1 cellular context compared by ENCODE assay signal in the genomic region with DNA sequence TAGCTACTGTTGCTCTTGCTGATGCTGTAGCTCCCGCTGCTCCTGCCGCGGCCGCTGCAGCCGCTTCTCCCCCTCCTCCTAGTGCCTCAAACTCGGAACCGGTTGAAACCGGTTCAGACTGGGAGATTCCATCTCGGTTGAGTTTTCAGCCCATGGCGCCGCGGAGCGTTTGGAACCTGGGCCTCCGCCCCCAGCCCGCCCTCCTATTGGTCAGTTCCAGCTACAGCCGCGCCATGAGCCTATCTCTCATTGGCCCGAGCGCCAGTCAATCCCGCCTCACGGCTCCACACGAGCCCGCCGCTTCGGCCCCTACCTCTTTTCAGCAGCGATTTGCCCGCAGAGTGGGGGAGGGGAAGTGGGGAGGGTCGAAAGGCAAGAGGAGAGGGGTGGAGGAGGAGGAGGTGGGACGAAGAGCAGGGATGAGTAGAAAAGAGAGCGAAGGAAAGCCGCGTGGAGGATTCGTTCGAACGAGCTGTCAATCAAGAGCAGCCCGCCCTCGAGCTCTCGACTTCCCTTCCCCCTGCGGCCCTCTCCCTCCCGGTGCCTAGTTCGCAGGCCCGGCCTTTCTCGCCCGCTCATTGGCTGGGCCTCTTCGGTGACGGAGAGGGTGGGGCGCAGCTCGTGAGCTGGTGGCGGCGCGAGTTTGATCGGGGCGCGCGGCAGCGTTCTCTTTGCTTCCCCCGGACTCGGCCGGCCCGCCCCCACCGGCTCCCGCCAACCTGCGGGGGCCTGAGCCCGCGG.
TF ChIP-seq lines count a peak whose summit lies in the region.

A gene with protein sequence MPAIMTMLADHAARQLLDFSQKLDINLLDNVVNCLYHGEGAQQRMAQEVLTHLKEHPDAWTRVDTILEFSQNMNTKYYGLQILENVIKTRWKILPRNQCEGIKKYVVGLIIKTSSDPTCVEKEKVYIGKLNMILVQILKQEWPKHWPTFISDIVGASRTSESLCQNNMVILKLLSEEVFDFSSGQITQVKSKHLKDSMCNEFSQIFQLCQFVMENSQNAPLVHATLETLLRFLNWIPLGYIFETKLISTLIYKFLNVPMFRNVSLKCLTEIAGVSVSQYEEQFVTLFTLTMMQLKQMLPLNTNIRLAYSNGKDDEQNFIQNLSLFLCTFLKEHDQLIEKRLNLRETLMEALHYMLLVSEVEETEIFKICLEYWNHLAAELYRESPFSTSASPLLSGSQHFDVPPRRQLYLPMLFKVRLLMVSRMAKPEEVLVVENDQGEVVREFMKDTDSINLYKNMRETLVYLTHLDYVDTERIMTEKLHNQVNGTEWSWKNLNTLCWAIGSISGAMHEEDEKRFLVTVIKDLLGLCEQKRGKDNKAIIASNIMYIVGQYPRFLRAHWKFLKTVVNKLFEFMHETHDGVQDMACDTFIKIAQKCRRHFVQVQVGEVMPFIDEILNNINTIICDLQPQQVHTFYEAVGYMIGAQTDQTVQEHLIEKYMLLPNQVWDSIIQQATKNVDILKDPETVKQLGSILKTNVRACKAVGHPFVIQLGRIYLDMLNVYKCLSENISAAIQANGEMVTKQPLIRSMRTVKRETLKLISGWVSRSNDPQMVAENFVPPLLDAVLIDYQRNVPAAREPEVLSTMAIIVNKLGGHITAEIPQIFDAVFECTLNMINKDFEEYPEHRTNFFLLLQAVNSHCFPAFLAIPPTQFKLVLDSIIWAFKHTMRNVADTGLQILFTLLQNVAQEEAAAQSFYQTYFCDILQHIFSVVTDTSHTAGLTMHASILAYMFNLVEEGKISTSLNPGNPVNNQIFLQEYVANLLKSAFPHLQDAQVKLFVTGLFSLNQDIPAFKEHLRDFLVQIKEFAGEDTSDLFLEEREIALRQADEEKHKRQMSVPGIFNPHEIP (N-terminal part only) (minus strand): TSS at position 178 of the 741 bp plus-strand sequence. CDS start 4,459 bp downstream, outside the sequence.

TF ChIP-seq in HepG2, 621 proteins besides CTCF, POLR2A, EP300 and RAD21 (continued from another document and continues in another):
- TF ChIP-seq, protein P1, sequence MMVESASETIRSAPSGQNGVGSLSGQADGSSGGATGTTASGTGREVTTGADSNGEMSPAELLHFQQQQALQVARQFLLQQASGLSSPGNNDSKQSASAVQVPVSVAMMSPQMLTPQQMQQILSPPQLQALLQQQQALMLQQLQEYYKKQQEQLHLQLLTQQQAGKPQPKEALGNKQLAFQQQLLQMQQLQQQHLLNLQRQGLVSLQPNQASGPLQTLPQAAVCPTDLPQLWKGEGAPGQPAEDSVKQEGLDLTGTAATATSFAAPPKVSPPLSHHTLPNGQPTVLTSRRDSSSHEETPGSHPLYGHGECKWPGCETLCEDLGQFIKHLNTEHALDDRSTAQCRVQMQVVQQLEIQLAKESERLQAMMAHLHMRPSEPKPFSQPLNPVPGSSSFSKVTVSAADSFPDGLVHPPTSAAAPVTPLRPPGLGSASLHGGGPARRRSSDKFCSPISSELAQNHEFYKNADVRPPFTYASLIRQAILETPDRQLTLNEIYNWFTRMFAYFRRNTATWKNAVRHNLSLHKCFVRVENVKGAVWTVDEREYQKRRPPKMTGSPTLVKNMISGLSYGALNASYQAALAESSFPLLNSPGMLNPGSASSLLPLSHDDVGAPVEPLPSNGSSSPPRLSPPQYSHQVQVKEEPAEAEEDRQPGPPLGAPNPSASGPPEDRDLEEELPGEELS (CRISPR knock-in tag; IDR thresholded peaks at IDR 0.05) = peak; percentile 52
- TF ChIP-seq SALL1 (CRISPR knock-in tag; IDR thresholded peaks at IDR 0.05) = peak; percentile 78
- TF ChIP-seq SOX5 (CRISPR knock-in tag; IDR thresholded peaks at IDR 0.05; ENCODE audit: borderline replicate concordance) = peak; percentile 18; the same call in 1 of the 2 replicates
- TF ChIP-seq PHF8 (CRISPR knock-in tag; IDR thresholded peaks at IDR 0.05) = peak; percentile 92; the same call in 1 of the 2 replicates
- peak; percentile 71; the same call in 1 of the 2 replicates for TF ChIP-seq ZNF224 (CRISPR knock-in tag; IDR thresholded peaks at IDR 0.05)
- peak; percentile 70 for TF ChIP-seq THAP11 (CRISPR knock-in tag; IDR thresholded peaks at IDR 0.05)
- TF ChIP-seq ZBTB1 (CRISPR knock-in tag; IDR thresholded peaks at IDR 0.05; ENCODE audit: borderline replicate concordance) = no peak
- TF ChIP-seq SIN3B (IDR thresholded peaks at IDR 0.05; ENCODE audit: low read length) = peak; percentile 82
- TF ChIP-seq, protein P2, sequence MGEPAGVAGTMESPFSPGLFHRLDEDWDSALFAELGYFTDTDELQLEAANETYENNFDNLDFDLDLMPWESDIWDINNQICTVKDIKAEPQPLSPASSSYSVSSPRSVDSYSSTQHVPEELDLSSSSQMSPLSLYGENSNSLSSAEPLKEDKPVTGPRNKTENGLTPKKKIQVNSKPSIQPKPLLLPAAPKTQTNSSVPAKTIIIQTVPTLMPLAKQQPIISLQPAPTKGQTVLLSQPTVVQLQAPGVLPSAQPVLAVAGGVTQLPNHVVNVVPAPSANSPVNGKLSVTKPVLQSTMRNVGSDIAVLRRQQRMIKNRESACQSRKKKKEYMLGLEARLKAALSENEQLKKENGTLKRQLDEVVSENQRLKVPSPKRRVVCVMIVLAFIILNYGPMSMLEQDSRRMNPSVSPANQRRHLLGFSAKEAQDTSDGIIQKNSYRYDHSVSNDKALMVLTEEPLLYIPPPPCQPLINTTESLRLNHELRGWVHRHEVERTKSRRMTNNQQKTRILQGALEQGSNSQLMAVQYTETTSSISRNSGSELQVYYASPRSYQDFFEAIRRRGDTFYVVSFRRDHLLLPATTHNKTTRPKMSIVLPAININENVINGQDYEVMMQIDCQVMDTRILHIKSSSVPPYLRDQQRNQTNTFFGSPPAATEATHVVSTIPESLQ (CRISPR knock-in tag; conservative IDR thresholded peaks at IDR 0.05) = peak; percentile 92
- no peak for TF ChIP-seq SNAI1 (CRISPR knock-in tag; IDR thresholded peaks at IDR 0.05; ENCODE audit: borderline replicate concordance)
- TF ChIP-seq, protein P3, sequence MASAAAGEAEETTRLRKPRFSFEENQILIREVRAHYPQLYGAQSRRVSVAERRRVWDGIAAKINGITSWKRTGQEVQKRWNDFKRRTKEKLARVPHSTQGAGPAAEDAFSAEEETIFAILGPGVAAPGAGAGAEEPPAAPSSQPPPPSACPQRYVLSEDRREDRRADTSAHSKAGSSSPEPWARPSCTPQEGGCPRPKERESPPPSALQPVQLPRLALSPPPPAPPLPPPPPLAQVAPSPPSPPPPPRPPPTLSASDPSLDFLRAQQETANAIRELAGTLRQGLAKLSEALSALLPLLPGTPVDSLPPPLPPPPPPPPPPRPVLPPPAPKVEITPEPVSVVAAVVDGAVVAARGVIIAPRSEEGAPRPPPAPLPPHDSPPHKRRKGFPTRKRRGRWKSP (CRISPR knock-in tag; IDR thresholded peaks at IDR 0.05) = 0 out of 2 replicates have a peak, but pooled peaks have one; percentile 38
- TF ChIP-seq ZNF616 (CRISPR knock-in tag; IDR thresholded peaks at IDR 0.05; ENCODE audit: low read depth) = peak; percentile 57; the same call in 1 of the 2 replicates
- TF ChIP-seq, protein P4, sequence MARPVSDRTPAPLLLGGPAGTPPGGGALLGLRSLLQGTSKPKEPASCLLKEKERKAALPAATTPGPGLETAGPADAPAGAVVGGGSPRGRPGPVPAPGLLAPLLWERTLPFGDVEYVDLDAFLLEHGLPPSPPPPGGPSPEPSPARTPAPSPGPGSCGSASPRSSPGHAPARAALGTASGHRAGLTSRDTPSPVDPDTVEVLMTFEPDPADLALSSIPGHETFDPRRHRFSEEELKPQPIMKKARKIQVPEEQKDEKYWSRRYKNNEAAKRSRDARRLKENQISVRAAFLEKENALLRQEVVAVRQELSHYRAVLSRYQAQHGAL (CRISPR knock-in tag; IDR thresholded peaks at IDR 0.05; ENCODE audit: not compliant biosample characterization) = peak; percentile 76
- TF ChIP-seq, protein P5, sequence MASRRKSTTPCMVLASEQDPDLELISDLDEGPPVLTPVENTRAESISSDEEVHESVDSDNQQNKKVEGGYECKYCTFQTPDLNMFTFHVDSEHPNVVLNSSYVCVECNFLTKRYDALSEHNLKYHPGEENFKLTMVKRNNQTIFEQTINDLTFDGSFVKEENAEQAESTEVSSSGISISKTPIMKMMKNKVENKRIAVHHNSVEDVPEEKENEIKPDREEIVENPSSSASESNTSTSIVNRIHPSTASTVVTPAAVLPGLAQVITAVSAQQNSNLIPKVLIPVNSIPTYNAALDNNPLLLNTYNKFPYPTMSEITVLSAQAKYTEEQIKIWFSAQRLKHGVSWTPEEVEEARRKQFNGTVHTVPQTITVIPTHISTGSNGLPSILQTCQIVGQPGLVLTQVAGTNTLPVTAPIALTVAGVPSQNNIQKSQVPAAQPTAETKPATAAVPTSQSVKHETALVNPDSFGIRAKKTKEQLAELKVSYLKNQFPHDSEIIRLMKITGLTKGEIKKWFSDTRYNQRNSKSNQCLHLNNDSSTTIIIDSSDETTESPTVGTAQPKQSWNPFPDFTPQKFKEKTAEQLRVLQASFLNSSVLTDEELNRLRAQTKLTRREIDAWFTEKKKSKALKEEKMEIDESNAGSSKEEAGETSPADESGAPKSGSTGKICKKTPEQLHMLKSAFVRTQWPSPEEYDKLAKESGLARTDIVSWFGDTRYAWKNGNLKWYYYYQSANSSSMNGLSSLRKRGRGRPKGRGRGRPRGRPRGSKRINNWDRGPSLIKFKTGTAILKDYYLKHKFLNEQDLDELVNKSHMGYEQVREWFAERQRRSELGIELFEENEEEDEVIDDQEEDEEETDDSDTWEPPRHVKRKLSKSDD (CRISPR knock-in tag; IDR thresholded peaks at IDR 0.05; ENCODE audit: low read depth) = 0 out of 2 replicates have a peak, but pooled peaks have one; percentile 58
- TF ChIP-seq ZNF577 (CRISPR knock-in tag; IDR thresholded peaks at IDR 0.05; ENCODE audit: borderline replicate concordance, low read depth) = no peak
- TF ChIP-seq FOXP1 (IDR thresholded peaks at IDR 0.05) = no peak
- TF ChIP-seq FOXP1 (CRISPR knock-in tag; IDR thresholded peaks at IDR 0.05) = 0 out of 2 replicates have a peak, but pooled peaks have one; percentile 7
- peak; percentile 68 for TF ChIP-seq TCF7 (IDR thresholded peaks at IDR 0.05; ENCODE audit: low read depth)
- no peak; the same call in 1 of the 2 replicates for TF ChIP-seq ZKSCAN8 (CRISPR knock-in tag; IDR thresholded peaks at IDR 0.05; ENCODE audit: borderline replicate concordance)
- TF ChIP-seq, protein P6, sequence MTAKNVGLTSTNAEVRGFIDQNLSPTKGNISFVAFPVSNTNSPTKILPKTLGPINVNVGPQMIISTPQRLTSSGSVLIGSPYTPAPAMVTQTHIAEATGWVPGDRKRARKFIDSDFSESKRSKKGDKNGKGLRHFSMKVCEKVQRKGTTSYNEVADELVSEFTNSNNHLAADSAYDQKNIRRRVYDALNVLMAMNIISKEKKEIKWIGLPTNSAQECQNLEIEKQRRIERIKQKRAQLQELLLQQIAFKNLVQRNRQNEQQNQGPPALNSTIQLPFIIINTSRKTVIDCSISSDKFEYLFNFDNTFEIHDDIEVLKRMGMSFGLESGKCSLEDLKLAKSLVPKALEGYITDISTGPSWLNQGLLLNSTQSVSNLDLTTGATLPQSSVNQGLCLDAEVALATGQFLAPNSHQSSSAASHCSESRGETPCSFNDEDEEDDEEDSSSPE (CRISPR knock-in tag; IDR thresholded peaks at IDR 0.05) = peak; percentile 86
- TF ChIP-seq, protein P7, sequence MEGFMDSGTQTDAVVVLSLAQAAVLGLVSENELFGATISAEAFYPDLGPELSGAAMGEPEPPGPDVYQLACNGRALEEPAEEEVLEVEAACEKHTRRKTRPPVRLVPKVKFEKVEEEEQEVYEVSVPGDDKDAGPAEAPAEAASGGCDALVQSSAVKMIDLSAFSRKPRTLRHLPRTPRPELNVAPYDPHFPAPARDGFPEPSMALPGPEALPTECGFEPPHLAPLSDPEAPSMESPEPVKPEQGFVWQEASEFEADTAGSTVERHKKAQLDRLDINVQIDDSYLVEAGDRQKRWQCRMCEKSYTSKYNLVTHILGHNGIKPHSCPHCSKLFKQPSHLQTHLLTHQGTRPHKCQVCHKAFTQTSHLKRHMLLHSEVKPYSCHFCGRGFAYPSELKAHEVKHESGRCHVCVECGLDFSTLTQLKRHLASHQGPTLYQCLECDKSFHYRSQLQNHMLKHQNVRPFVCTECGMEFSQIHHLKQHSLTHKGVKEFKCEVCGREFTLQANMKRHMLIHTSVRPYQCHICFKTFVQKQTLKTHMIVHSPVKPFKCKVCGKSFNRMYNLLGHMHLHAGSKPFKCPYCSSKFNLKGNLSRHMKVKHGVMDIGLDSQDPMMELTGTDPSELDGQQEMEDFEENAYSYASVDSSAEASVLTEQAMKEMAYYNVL (CRISPR knock-in tag; IDR thresholded peaks at IDR 0.05; ENCODE audit: borderline replicate concordance) = peak; percentile 22; the same call in 1 of the 2 replicates
- TF ChIP-seq, protein P8, sequence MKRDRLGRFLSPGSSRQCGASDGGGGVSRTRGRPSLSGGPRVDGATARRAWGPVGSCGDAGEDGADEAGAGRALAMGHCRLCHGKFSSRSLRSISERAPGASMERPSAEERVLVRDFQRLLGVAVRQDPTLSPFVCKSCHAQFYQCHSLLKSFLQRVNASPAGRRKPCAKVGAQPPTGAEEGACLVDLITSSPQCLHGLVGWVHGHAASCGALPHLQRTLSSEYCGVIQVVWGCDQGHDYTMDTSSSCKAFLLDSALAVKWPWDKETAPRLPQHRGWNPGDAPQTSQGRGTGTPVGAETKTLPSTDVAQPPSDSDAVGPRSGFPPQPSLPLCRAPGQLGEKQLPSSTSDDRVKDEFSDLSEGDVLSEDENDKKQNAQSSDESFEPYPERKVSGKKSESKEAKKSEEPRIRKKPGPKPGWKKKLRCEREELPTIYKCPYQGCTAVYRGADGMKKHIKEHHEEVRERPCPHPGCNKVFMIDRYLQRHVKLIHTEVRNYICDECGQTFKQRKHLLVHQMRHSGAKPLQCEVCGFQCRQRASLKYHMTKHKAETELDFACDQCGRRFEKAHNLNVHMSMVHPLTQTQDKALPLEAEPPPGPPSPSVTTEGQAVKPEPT (CRISPR knock-in tag; IDR thresholded peaks at IDR 0.05; ENCODE audit: low read depth) = peak; percentile 65
- TF ChIP-seq ZNF749 (CRISPR knock-in tag; IDR thresholded peaks at IDR 0.05; ENCODE audit: borderline replicate concordance) = peak; percentile 72; the same call in 1 of the 2 replicates
- no peak; the same call in 1 of the 2 replicates for TF ChIP-seq KDM5B (CRISPR knock-in tag; IDR thresholded peaks at IDR 0.05; ENCODE audit: borderline replicate concordance)
- TF ChIP-seq FOXA3 (CRISPR knock-in tag; IDR thresholded peaks at IDR 0.05) = peak; percentile 30; the same call in 1 of the 2 replicates
- TF ChIP-seq ZNF256 (CRISPR knock-in tag; conservative IDR thresholded peaks at IDR 0.05) = no peak; the same call in 1 of the 2 replicates
- peak; percentile 58; the same call in 1 of the 2 replicates for TF ChIP-seq TBX3 (IDR thresholded peaks at IDR 0.05; ENCODE audit: borderline replicate concordance)
- peak; percentile 92 for TF ChIP-seq KMT2B (CRISPR knock-in tag; IDR thresholded peaks at IDR 0.05)
- peak; percentile 71; the same call in 1 of the 2 replicates for TF ChIP-seq ZNF552 (CRISPR knock-in tag; IDR thresholded peaks at IDR 0.05; ENCODE audit: borderline replicate concordance)
- TF ChIP-seq POLR2AphosphoS5 (IDR thresholded peaks at IDR 0.05; ENCODE audit: low read depth, low read length) = peak; percentile 94
- TF ChIP-seq, protein P9, sequence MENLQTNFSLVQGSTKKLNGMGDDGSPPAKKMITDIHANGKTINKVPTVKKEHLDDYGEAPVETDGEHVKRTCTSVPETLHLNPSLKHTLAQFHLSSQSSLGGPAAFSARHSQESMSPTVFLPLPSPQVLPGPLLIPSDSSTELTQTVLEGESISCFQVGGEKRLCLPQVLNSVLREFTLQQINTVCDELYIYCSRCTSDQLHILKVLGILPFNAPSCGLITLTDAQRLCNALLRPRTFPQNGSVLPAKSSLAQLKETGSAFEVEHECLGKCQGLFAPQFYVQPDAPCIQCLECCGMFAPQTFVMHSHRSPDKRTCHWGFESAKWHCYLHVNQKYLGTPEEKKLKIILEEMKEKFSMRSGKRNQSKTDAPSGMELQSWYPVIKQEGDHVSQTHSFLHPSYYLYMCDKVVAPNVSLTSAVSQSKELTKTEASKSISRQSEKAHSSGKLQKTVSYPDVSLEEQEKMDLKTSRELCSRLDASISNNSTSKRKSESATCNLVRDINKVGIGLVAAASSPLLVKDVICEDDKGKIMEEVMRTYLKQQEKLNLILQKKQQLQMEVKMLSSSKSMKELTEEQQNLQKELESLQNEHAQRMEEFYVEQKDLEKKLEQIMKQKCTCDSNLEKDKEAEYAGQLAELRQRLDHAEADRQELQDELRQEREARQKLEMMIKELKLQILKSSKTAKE (CRISPR knock-in tag; IDR thresholded peaks at IDR 0.05; ENCODE audit: borderline replicate concordance) = peak; percentile 37; the same call in 1 of the 2 replicates
